19 cellular contexts compared by ENCODE assay signal in genomic region chrX:45422216-45422925, GRCh38.
"Had no signal": no experiment of that assay in that cellular context is flagged by ENCODE, and none has a peak within 500 bp of the region (broad histone marks: within the 10 kb centered on the region; RNA-seq: fewer than 3 reads in every experiment).

No MANE protein-coding gene starts in this region.

- H3K9ac ChIP-seq: neural progenitor cell had no signal

- H3K4me3 ChIP-seq: dorsolateral prefrontal cortex, gastroesophageal sphincter, left ventricle myocardium inferior, neural progenitor cell, ovary, sigmoid colon, testis had no signal

- H3K27ac Mint-ChIP-seq: activated CD4-positive, alpha-beta T cell treated with anti-CD3 and anti-CD28 coated beads, Interleukin-2, amount 10 ng/mL, durations not matched to agents 7 days and 5 days; activated naive CD4-positive, alpha-beta T cell treated with anti-CD3 and anti-CD28 coated beads for 36 hours; activated T-helper 17 cell treated with anti-CD3 and anti-CD28 coated beads, Interleukin-2, amount 50 U/mL, for 72 hours; brain; neural progenitor cell; stimulated activated naive CD8-positive, alpha-beta T cell treated with anti-CD3 and anti-CD28 coated beads, Interleukin-15, amount 100 ng/mL, for 72 hours; T-helper 17 cell had no signal

- H3K4me2 ChIP-seq: neural progenitor cell had no signal

- H3K4me1 Mint-ChIP-seq: activated CD4-positive, alpha-beta T cell treated with anti-CD3 and anti-CD28 coated beads, Interleukin-2, amount 10 ng/mL, durations not matched to agents 7 days and 5 days; activated T-helper 17 cell treated with anti-CD3 and anti-CD28 coated beads, Interleukin-2, amount 50 U/mL, for 72 hours; brain; neural progenitor cell; stimulated activated naive CD8-positive, alpha-beta T cell treated with anti-CD3 and anti-CD28 coated beads, Interleukin-15, amount 100 ng/mL, for 72 hours; T-helper 17 cell had no signal

- DNase-seq: activated CD4-positive, alpha-beta T cell treated with anti-CD3 and anti-CD28 coated beads, Interleukin-2, amount 10 ng/mL, durations not matched to agents 7 days and 5 days; activated CD4-positive, CD25-positive, alpha-beta regulatory T cell; activated CD8-positive, alpha-beta memory T cell treated with anti-CD3 and anti-CD28 coated beads for 24 hours; activated naive CD4-positive, alpha-beta T cell treated with anti-CD3 and anti-CD28 coated beads for 36 hours; dorsolateral prefrontal cortex; left ventricle myocardium inferior; mesendoderm; ovary; sigmoid colon; stimulated activated CD4-positive, alpha-beta T cell treated with anti-CD3 and anti-CD28 coated beads, Interleukin-15, amount 100 ng/mL, for 24 hours; stimulated activated CD4-positive, alpha-beta T cell treated with anti-CD3 and anti-CD28 coated beads, Interleukin-4, amount 100 ng/mL, for 24 hours; stimulated activated naive CD8-positive, alpha-beta T cell treated with anti-CD3 and anti-CD28 coated beads, Interleukin-15, amount 100 ng/mL, for 72 hours; T-helper 17 cell; testis had no signal

- H3K9me3 ChIP-seq: gastroesophageal sphincter, left ventricle myocardium inferior, ovary, sigmoid colon, testis had no signal

- ATAC-seq: activated T-helper 17 cell treated with anti-CD3 and anti-CD28 coated beads, Interleukin-2, amount 50 U/mL, for 72 hours; gastroesophageal sphincter; stimulated activated naive CD8-positive, alpha-beta T cell treated with anti-CD3 and anti-CD28 coated beads, Interleukin-15, amount 100 ng/mL, for 72 hours; T-helper 17 cell had no signal

- FAIRE-seq: keratinocyte had no signal

- H3K27me3 ChIP-seq: gastroesophageal sphincter, neural progenitor cell, ovary, sigmoid colon, testis had no signal

- H3K27me3 Mint-ChIP-seq: brain had no signal

- H3K9me3 Mint-ChIP-seq: activated CD4-positive, alpha-beta T cell treated with anti-CD3 and anti-CD28 coated beads, Interleukin-2, amount 10 ng/mL, durations not matched to agents 7 days and 5 days; activated naive CD4-positive, alpha-beta T cell treated with anti-CD3 and anti-CD28 coated beads for 36 hours; activated T-helper 17 cell treated with anti-CD3 and anti-CD28 coated beads, Interleukin-2, amount 50 U/mL, for 72 hours; stimulated activated naive CD8-positive, alpha-beta T cell treated with anti-CD3 and anti-CD28 coated beads, Interleukin-15, amount 100 ng/mL, for 72 hours had no signal

- H3K4me3 Mint-ChIP-seq: activated CD4-positive, alpha-beta T cell treated with anti-CD3 and anti-CD28 coated beads, Interleukin-2, amount 10 ng/mL, durations not matched to agents 7 days and 5 days; activated naive CD4-positive, alpha-beta T cell treated with anti-CD3 and anti-CD28 coated beads for 36 hours; activated T-helper 17 cell treated with anti-CD3 and anti-CD28 coated beads, Interleukin-2, amount 50 U/mL, for 72 hours; brain; neural progenitor cell; stimulated activated naive CD8-positive, alpha-beta T cell treated with anti-CD3 and anti-CD28 coated beads, Interleukin-15, amount 100 ng/mL, for 72 hours; T-helper 17 cell had no signal

- H3K36me3 ChIP-seq: gastroesophageal sphincter, left ventricle myocardium inferior, neural progenitor cell, ovary, sigmoid colon had no signal

- H3K27ac ChIP-seq: dorsolateral prefrontal cortex, gastroesophageal sphincter, left ventricle myocardium inferior, neural progenitor cell, ovary, sigmoid colon, testis had no signal

- H3K4me1 ChIP-seq: gastroesophageal sphincter, left ventricle myocardium inferior, neural progenitor cell, sigmoid colon, testis had no signal

- H2AFZ ChIP-seq: neural progenitor cell had no signal

- H3K36me3 Mint-ChIP-seq: brain, neural progenitor cell had no signal
